In genomic region chr9:28179893-28180292, GRCh38 we compare ENCODE assay signal across 27 cellular contexts.
"Had no signal": no experiment of that assay in that cellular context is flagged by ENCODE, and none has a peak within 500 bp of the region (broad histone marks: within the 10 kb centered on the region; RNA-seq: fewer than 3 reads in every experiment).

No MANE protein-coding gene starts in this region.

- H3K4me1 ChIP-seq: ascending aorta had no signal

- ATAC-seq: activated CD8-positive, alpha-beta T cell treated with anti-CD3 and anti-CD28 coated beads for 36 hours; activated naive CD8-positive, alpha-beta T cell treated with anti-CD3 and anti-CD28 coated beads, Interleukin-2, amount 50 U/mL, for 24 hours had no signal

- FAIRE-seq: bronchial epithelial cell had no signal

- H3K4me3 ChIP-seq: ascending aorta, cardiac muscle cell had no signal

- DNase-seq: activated B cell treated with CpG ODN at 0.5 μM for 24 hours; activated CD4-positive, alpha-beta memory T cell treated with anti-CD3 and anti-CD28 coated beads for 36 hours; activated CD4-positive, alpha-beta T cell treated with anti-CD3 and anti-CD28 coated beads for 4 hours; activated CD4-positive, alpha-beta T cell treated with anti-CD3 and anti-CD28 coated beads, Interleukin-2, amount 10 ng/mL, durations not matched to agents 24 days and 14 days; activated CD4-positive, alpha-beta T cell treated with anti-CD3 and anti-CD28 coated beads, Interleukin-2, amount 50 U/mL, for 1 hour; activated CD4-positive, alpha-beta T cell treated with anti-CD3 and anti-CD28 coated beads, Interleukin-2, amount 50 U/mL, for 4 hours; activated CD4-positive, CD25-positive, alpha-beta regulatory T cell treated with anti-CD3 and anti-CD28 coated beads, Interleukin-2, amount 50 U/mL, for 72 hours; activated CD8-positive, alpha-beta memory T cell treated with anti-CD3 and anti-CD28 coated beads, Interleukin-2, amount 50 U/mL, for 4 hours; activated CD8-positive, alpha-beta T cell treated with anti-CD3 and anti-CD28 coated beads for 36 hours; activated effector memory CD4-positive, alpha-beta T cell treated with Interleukin-2 at 50 U/mL for 16 hours; activated gamma-delta T cell; activated naive CD4-positive, alpha-beta T cell treated with anti-CD3 and anti-CD28 coated beads, Interleukin-2, amount 10 ng/mL, durations not matched to agents 7 days and 5 days; activated naive CD4-positive, alpha-beta T cell treated with Interleukin-2 at 50 U/mL for 16 hours; activated naive CD8-positive, alpha-beta T cell treated with anti-CD3 and anti-CD28 coated beads, Interleukin-2, amount 10 ng/mL, durations not matched to agents 7 days and 5 days; activated naive CD8-positive, alpha-beta T cell treated with anti-CD3 and anti-CD28 coated beads, Interleukin-2, amount 50 U/mL, for 24 hours; activated T-cell treated with anti-CD3 and anti-CD28 coated beads for 4 hours; activated T-cell treated with anti-CD3 and anti-CD28 coated beads, Interleukin-2, amount 50 U/mL, for 24 hours; activated T-cell treated with anti-CD3 and anti-CD28 coated beads, Interleukin-2, amount 50 U/mL, for 48 hours; amygdala; anterior cingulate cortex; caudate nucleus; cerebellar nuclear complex; T-helper 2 cell; T-helper 9 cell had no signal

- H3K9me3 ChIP-seq: ascending aorta had no signal

- H3K36me3 ChIP-seq: ascending aorta, cardiac muscle cell had no signal

- H3K27me3 ChIP-seq: ascending aorta, cardiac muscle cell had no signal
